ENCODE assay signal across 8 cellular contexts in genomic region chrX:132631579-132632232, GRCh38.
DNase-seq lines count a peak whose midpoint lies in the region; ATAC-seq and TF ChIP-seq lines count a peak whose summit lies in the region.

No MANE protein-coding gene starts in this region.

- H3K9ac ChIP-seq in mammary epithelial cell (ENCODE audit: insufficient read depth, low read length), result no peak overlapping the region

- BruUV-seq in mammary epithelial cell (replicated peaks; lab: Mats Ljungman, UMichigan), result no TSS peak

- peak; percentile 57 for ATAC-seq in GM19023 (IDR thresholded peaks at IDR 0.05; ENCODE audit: unreplicated experiment)
- peak in 1 of 2 donors; percentile 49 for ATAC-seq in lower lobe of right lung
- ATAC-seq in HG03469 (IDR thresholded peaks at IDR 0.05; ENCODE audit: unreplicated experiment), result no peak
- ATAC-seq in HG03025 (IDR thresholded peaks at IDR 0.05; ENCODE audit: low FRiP score, unreplicated experiment), result no peak

- H3K4me2 ChIP-seq in mammary epithelial cell (ENCODE audit: insufficient read depth, low read depth, low read length), result no peak overlapping the region

- no peaks in the 10 kb centered on the region for H3K79me2 ChIP-seq in mammary epithelial cell (ENCODE audit: insufficient read depth, low read length)

- no peaks in the 10 kb centered on the region for H3K27me3 ChIP-seq in mammary epithelial cell (ENCODE audit: insufficient read depth, low read length)
- H3K27me3 ChIP-seq in lower lobe of right lung (ENCODE audit: low read depth), result no peaks in the 10 kb centered on the region

- no peaks in the 10 kb centered on the region for H4K20me1 ChIP-seq in mammary epithelial cell (ENCODE audit: insufficient read depth, low read length)

- TF ChIP-seq CTCF in mammary epithelial cell (conservative IDR thresholded peaks at IDR 0.05 in 1 of 2, IDR thresholded peaks at IDR 0.05 in 1 of 2; ENCODE audit: extremely low read depth in 1 of 2, insufficient read depth in 1 of 2, low read depth in 1 of 2, low read length in 2 of 2), result peak; percentile 57 to 69
- peak; percentile 43 for TF ChIP-seq CTCF in lower lobe of right lung (IDR thresholded peaks at IDR 0.05)

- H3K9me3 ChIP-seq in mammary epithelial cell (replicated peaks; ENCODE audit: insufficient read depth, low read length) (no peaks in the 10 kb centered on the region), lower lobe of right lung (no peaks in the 10 kb centered on the region)

- dilution Hi-C loops in mammary epithelial cell (cut with HindIII; ENCODE audit: low sequenced_read_pairs), result no loop called here

- CTCF ChIA-PET in mammary epithelial cell (lab: Charles Lee; ENCODE audit: low non-redundant PET), result interaction anchor here (0.7 to 0.9 kb wide), 3 partner anchors 339 to 1399 kb away, joined by 3 to 8 read pairs (median 4); no protein-coding TSS in a partner anchor

- H3K4me3 ChIP-seq in mammary epithelial cell (replicated peaks in 1 of 3; ENCODE audit: insufficient read depth in 1 of 3, low read depth in 2 of 3, low read length in 3 of 3) (no peak overlapping the region), lower lobe of right lung (no peak overlapping the region)

- in situ Hi-C loops in mammary epithelial cell (cut with MboI; ENCODE audit: low sequenced_read_pairs in 2 of 2), result loop anchor here in 1 of 2 donors (25.0 kb wide), 1 partner anchor 794 kb away; no protein-coding TSS in a partner anchor

- WGBS in mammary epithelial cell (ENCODE audit: low coverage, missing lambda C conversion rate), result 39% methylated on average over 3 of the region's 3 CpGs

- H2AFZ ChIP-seq in mammary epithelial cell (ENCODE audit: low read depth, low read length), result no peak overlapping the region

- H3K4me1 ChIP-seq in mammary epithelial cell (ENCODE audit: insufficient read depth, low read length), result no peaks in the 10 kb centered on the region
- H3K4me1 ChIP-seq in lower lobe of right lung, result no peaks in the 10 kb centered on the region

- H3K36me3 ChIP-seq in mammary epithelial cell (ENCODE audit: insufficient read depth, low read length) (no peaks in the 10 kb centered on the region), lower lobe of right lung (no peaks in the 10 kb centered on the region)

- peak; percentile 51 for DNase-seq in COLO829 (ENCODE audit: low spot score)
- peak; percentile 50 for DNase-seq in NCI-H1105 treated with DMSO at 0.1 percent for 48 hours (lab: John Stamatoyannopoulos, UW)
- DNase-seq in mammary epithelial cell, result peak; percentile 14
- no peak for DNase-seq in lower lobe of right lung
- DNase-seq in activated CD4-positive, alpha-beta T cell treated with anti-CD3 and anti-CD28 coated beads for 1 hour, result no peak

- intact Hi-C loops in mammary epithelial cell (cut with micrococcal nuclease) (loop anchor here (1.0 to 2.0 kb wide), 4 partner anchors 339 to 790 kb away; no protein-coding TSS in a partner anchor), lower lobe of right lung (cut with DNase I) (no loop called here)

- H3K27ac ChIP-seq in mammary epithelial cell (ENCODE audit: insufficient read depth, low read depth, low read length) (no peak overlapping the region), lower lobe of right lung (no peak overlapping the region)

Comparison
In these comparisons a context has a peak if more than half of its experiments do, and no peak if none do; other contexts are left out.
1. DNase-seq: peak in COLO829 (single experiment), NCI-H1105 treated with DMSO at 0.1 percent for 48 hours (single experiment) and mammary epithelial cell (single experiment); none in lower lobe of right lung (single experiment) and activated CD4-positive, alpha-beta T cell treated with anti-CD3 and anti-CD28 coated beads for 1 hour (single experiment).